In genomic region chr19:50333235-50333736, GRCh38 we compare ENCODE assay signal across 8 cellular contexts. TPM values are rescaled to one million over a fixed set of nuclear protein-coding genes. Genes with fewer than 3 reads are reported as not detected.
DNase-seq lines count a peak whose midpoint lies in the region; ATAC-seq and TF ChIP-seq lines count a peak whose summit lies in the region.

No MANE protein-coding gene starts in this region.

- TF ChIP-seq EP300 in ovary (IDR thresholded peaks at IDR 0.05) = no peak

- peaks cover 6% of the 10 kb centered on the region for H3K4me1 ChIP-seq in ovary (ENCODE audit: insufficient read depth)

- H3K4me3 ChIP-seq in ovary = peak overlapping the region; percentile 0

- WGBS in ovary, 3 donors = 0 to 2% (median 2%) methylated on average over 33 to 34 of the region's 34 CpGs

- intact Hi-C loops in head of caudate nucleus (cut with DNase I) = no loop called here
- intact Hi-C loops in ovary (cut with DNase I) = no loop called here

- peak; percentile 94 for DNase-seq in CD1c-positive myeloid dendritic cell (ENCODE audit: extremely low spot score)
- peak; percentile 94 for DNase-seq in HK-2 (ENCODE audit: unreplicated experiment)
- DNase-seq in SK-MEL-5 (ENCODE audit: low read depth, low spot score) = peak; percentile 94
- DNase-seq in activated naive CD4-positive, alpha-beta T cell treated with anti-CD3 and anti-CD28 coated beads, Interleukin-2, amount 10 ng/mL, durations not matched to agents 7 days and 5 days = peak; percentile 94
- peak; percentile 85 to 98 (median 94) for DNase-seq in head of caudate nucleus
- DNase-seq in ovary = peak; percentile 34 to 69 (median 47)

- peak overlapping the region; percentile 80 for H3K4me3 Mint-ChIP-seq in activated naive CD4-positive, alpha-beta T cell treated with anti-CD3 and anti-CD28 coated beads, Interleukin-2, amount 10 ng/mL, durations not matched to agents 7 days and 5 days

- CTCF ChIA-PET in activated naive CD4-positive, alpha-beta T cell treated with anti-CD3 and anti-CD28 coated beads, Interleukin-2, amount 10 ng/mL, durations not matched to agents 7 days and 5 days (lab: Charles Lee) = interaction anchor here (0.6 to 2.7 kb wide), 2 partner anchors 24 to 33 kb away, joined by 3 to 9 read pairs; no protein-coding TSS in a partner anchor

- H3K36me3 ChIP-seq in ovary = no peaks in the 10 kb centered on the region

- peak overlapping the region; percentile 94 for H3K27ac Mint-ChIP-seq in activated naive CD4-positive, alpha-beta T cell treated with anti-CD3 and anti-CD28 coated beads, Interleukin-2, amount 10 ng/mL, durations not matched to agents 7 days and 5 days

- peaks cover 63% of the 10 kb centered on the region for H3K27me3 Mint-ChIP-seq in activated naive CD4-positive, alpha-beta T cell treated with anti-CD3 and anti-CD28 coated beads, Interleukin-2, amount 10 ng/mL, durations not matched to agents 7 days and 5 days

- H3K27ac ChIP-seq in ovary (no peak overlapping the region), temporal lobe (ENCODE audit: low read depth, low read length) (peak overlapping the region; percentile 72)

- peaks cover 5% of the 10 kb centered on the region for H3K27me3 ChIP-seq in ovary

- peaks cover 0 to 5% of the 10 kb centered on the region in 2 donors for H3K9me3 ChIP-seq in ovary

- H3K36me3 Mint-ChIP-seq in activated naive CD4-positive, alpha-beta T cell treated with anti-CD3 and anti-CD28 coated beads, Interleukin-2, amount 10 ng/mL, durations not matched to agents 7 days and 5 days = peaks cover 12% of the 10 kb centered on the region

- peaks cover 66% of the 10 kb centered on the region for H3K4me1 Mint-ChIP-seq in activated naive CD4-positive, alpha-beta T cell treated with anti-CD3 and anti-CD28 coated beads, Interleukin-2, amount 10 ng/mL, durations not matched to agents 7 days and 5 days

- in situ Hi-C loops in SK-MEL-5 (cut with HindIII; ENCODE audit: low pct_unique_long_range_greater_than_20kb, low sequenced_read_pairs) = no loop called here

- peak; percentile 36 for ATAC-seq in GM19372 (IDR thresholded peaks at IDR 0.05; ENCODE audit: low read depth, unreplicated experiment)

- TF ChIP-seq POLR2A in ovary (IDR thresholded peaks at IDR 0.05) = no peak

- TF ChIP-seq CTCF in ovary (IDR thresholded peaks at IDR 0.05) = no peak

- H3K9me3 Mint-ChIP-seq in activated naive CD4-positive, alpha-beta T cell treated with anti-CD3 and anti-CD28 coated beads, Interleukin-2, amount 10 ng/mL, durations not matched to agents 7 days and 5 days = peaks cover 11% of the 10 kb centered on the region

RNA-seq across cellular contexts. Expression of gene KCNC3, which starts 4.1 kb away (rescaled TPM):
- 0.55 and 0.59 TPM in 2 replicates for total RNA-seq in SK-MEL-5 (2014; rRNA removed; shearing (Covaris generic))
- polyA plus RNA-seq in SK-MEL-5 (2015; cell fraction: cytosol; rRNA removed) = 1.9 and 2.2 TPM in 2 replicates
- 4.7 and 7.8 TPM in 2 replicates for polyA plus RNA-seq in SK-MEL-5 (2015; cell fraction: nucleus; rRNA removed)
- total RNA-seq in ovary (10 to 100 TPM in 1 of 7 donors, 1 to 10 TPM in 3, under 1 TPM in 3; 0.28 to 10.2 (median 2.2) TPM), temporal lobe (2.2 TPM)
- polyA plus RNA-seq in ovary = under 1 TPM; 0.19 to 0.45 TPM

RNA-seq across cellular contexts. Expression of gene NAPSA, which starts 32.2 kb away (rescaled TPM):
- total RNA-seq in SK-MEL-5 (2014; rRNA removed; shearing (Covaris generic)) = 0.13 and 0.48 TPM in 2 replicates
- polyA plus RNA-seq in SK-MEL-5 (2015; cell fraction: cytosol; rRNA removed) = 0.11 TPM in 1 of 2 replicates, not detected in the other
- 7.4 and 15.5 TPM in 2 replicates for polyA plus RNA-seq in SK-MEL-5 (2015; cell fraction: nucleus; rRNA removed)
- total RNA-seq in ovary = 1 to 10 TPM in 4 of 7 donors, under 1 TPM in 3; 0.61 to 2.7 (median 1.0) TPM
- under 1 TPM; 0.40 to 0.87 TPM for polyA plus RNA-seq in ovary
- 0.25 TPM for total RNA-seq in temporal lobe

RNA-seq across cellular contexts. Expression of gene NR1H2, which starts 43.0 kb away (rescaled TPM):
- 82.1 and 82.4 TPM in 2 replicates for total RNA-seq in SK-MEL-5 (2014; rRNA removed; shearing (Covaris generic))
- 114 and 120 TPM in 2 replicates for polyA plus RNA-seq in SK-MEL-5 (2015; cell fraction: cytosol; rRNA removed)
- polyA plus RNA-seq in SK-MEL-5 (2015; cell fraction: nucleus; rRNA removed) = 87.9 and 109 TPM in 2 replicates
- total RNA-seq in ovary (10 to 100 TPM; 58.6 to 84.2 (median 62.3) TPM), temporal lobe (14.0 TPM)
- 10 to 100 TPM; 11.5 to 72.1 TPM for polyA plus RNA-seq in ovary

RNA-seq across cellular contexts. Expression of gene POLD1, which starts 50.9 kb away (rescaled TPM):
- total RNA-seq in SK-MEL-5 (2014; rRNA removed; shearing (Covaris generic)) = 30.7 and 32.7 TPM in 2 replicates
- 38.7 and 42.0 TPM in 2 replicates for polyA plus RNA-seq in SK-MEL-5 (2015; cell fraction: cytosol; rRNA removed)
- 144 and 151 TPM in 2 replicates for polyA plus RNA-seq in SK-MEL-5 (2015; cell fraction: nucleus; rRNA removed)
- total RNA-seq in ovary = 10 to 100 TPM in 6 of 7 donors, 1 to 10 TPM in 1; 7.5 to 25.2 (median 20.3) TPM
- 10 to 100 TPM in 1 of 2 donors, under 1 TPM in 1; 0.52 to 14.4 TPM for polyA plus RNA-seq in ovary
- total RNA-seq in temporal lobe = 11.3 TPM
